In the genomic region with DNA sequence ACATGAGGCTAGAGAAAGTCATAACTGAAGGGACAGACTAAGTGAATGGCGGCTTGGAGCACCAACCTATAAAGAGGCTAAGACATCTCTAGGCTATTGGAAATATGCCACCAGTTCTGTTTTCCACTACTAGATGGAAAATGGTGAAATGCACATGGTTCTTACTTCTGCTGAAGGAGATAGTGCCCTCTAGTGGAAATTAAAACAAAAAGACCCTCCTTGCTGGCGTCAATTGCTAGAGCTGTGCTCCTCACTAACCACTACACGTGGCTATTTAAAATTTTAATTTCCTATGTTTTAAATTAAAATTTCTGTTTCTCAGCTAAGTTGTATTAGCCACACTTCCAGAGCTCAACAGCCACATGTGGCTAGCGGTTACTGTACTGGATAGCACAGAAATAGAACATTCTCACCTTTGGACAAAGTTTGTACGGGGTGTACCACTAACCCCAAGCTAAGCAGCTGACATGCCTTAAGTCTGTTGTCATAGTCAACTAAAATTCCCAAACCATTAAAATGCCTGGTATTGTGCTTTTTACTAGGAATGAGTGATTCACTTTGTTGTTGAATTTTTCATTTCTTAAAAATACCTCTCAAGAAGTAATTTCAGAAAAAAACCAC, we compare ENCODE assay signal across 9 cellular contexts. TPM values are rescaled to one million over a fixed set of nuclear protein-coding genes. Genes with fewer than 3 reads are reported as not detected.
DNase-seq lines count a peak whose midpoint lies in the region; ATAC-seq, FAIRE-seq and TF ChIP-seq lines count a peak whose summit lies in the region.
"Had no signal": no experiment of that assay in that cellular context is flagged by ENCODE, and none has a peak within 500 bp of the region (broad histone marks: within the 10 kb centered on the region; RNA-seq: fewer than 3 reads in every experiment).

No MANE protein-coding gene starts in this region.

- no peaks in the 10 kb centered on the region for H3K9me3 Mint-ChIP-seq in CD4-positive, alpha-beta T cell

- TF ChIP-seq CTCF in CD4-positive, alpha-beta T cell (IDR thresholded peaks at IDR 0.05) = peak; percentile 63
- no peak for TF ChIP-seq CTCF in mucosa of descending colon (IDR thresholded peaks at IDR 0.05)

- intact Hi-C loops in CD4-positive, alpha-beta T cell (cut with DNase I, micrococcal nuclease) = loop anchor here (1.0 to 10.0 kb wide), 4 partner anchors 98 to 1231 kb away; a partner anchor contains a TSS
- intact Hi-C loops in mucosa of descending colon (cut with DNase I, micrococcal nuclease) = no loop called here

- no peaks in the 10 kb centered on the region for H3K4me1 ChIP-seq in small intestine (ENCODE audit: control insufficient read depth in 2 of 2, insufficient read depth in 1 of 2, low read depth in 1 of 2, low read length in 1 of 2)
- no peaks in the 10 kb centered on the region for H3K4me1 ChIP-seq in mucosa of descending colon (ENCODE audit: low read depth)

- H3K27me3 Mint-ChIP-seq in CD4-positive, alpha-beta T cell = peaks cover 64% of the 10 kb centered on the region

- POLR2A ChIA-PET in CD4-positive, alpha-beta T cell (lab: Charles Lee) = interaction anchor here (1.3 kb wide), 1 partner anchor 98 kb away, joined by 4 read pairs; no protein-coding TSS in a partner anchor

- H3K4me1 Mint-ChIP-seq in CD4-positive, alpha-beta T cell (ENCODE audit: low read depth) = no peaks in the 10 kb centered on the region

- H3K27ac ChIP-seq in CD4-positive, alpha-beta T cell (ENCODE audit: low read depth, low read length) = no peak overlapping the region
- H3K27ac ChIP-seq in small intestine (ENCODE audit: low read depth in 1 of 2, low read length in 1 of 2) = no peak overlapping the region

- CTCF ChIA-PET in CD4-positive, alpha-beta T cell (lab: Charles Lee) = interaction anchor here (0.8 to 1.6 kb wide), 7 partner anchors 25 to 362 kb away, joined by 3 to 13 read pairs (median 4); no protein-coding TSS in a partner anchor

- no peak overlapping the region for H3K4me3 ChIP-seq in small intestine (ENCODE audit: low read depth in 1 of 2, low read length in 2 of 2)
- no peak overlapping the region for H3K4me3 ChIP-seq in mucosa of descending colon

- no peak overlapping the region for H3K4me3 Mint-ChIP-seq in CD4-positive, alpha-beta T cell

- H3K27ac Mint-ChIP-seq in CD4-positive, alpha-beta T cell = no peak overlapping the region

- ATAC-seq in CD4-positive, alpha-beta T cell (ENCODE audit: poor library complexity) = peak; percentile 54
- ATAC-seq in GM18502 (IDR thresholded peaks at IDR 0.05; ENCODE audit: poor library complexity, unreplicated experiment) (peak; percentile 84), mucosa of descending colon (no peak)

- H3K27me3 ChIP-seq in CD4-positive, alpha-beta T cell (ENCODE audit: control insufficient read depth, insufficient read depth, low read length) = peaks cover 19% of the 10 kb centered on the region
- H3K27me3 ChIP-seq in small intestine (ENCODE audit: control insufficient read depth in 2 of 2, insufficient read depth in 2 of 2, low read length in 2 of 2) = no peaks in the 10 kb centered on the region

- no peak for FAIRE-seq in small intestine (lab: Jason Lieb, UNC)

- H3K36me3 Mint-ChIP-seq in CD4-positive, alpha-beta T cell (ENCODE audit: low read depth) = no peaks in the 10 kb centered on the region

- H3K36me3 ChIP-seq in small intestine (ENCODE audit: control insufficient read depth in 2 of 2, insufficient read depth in 2 of 2, low read length in 2 of 2) = no peaks in the 10 kb centered on the region
- H3K36me3 ChIP-seq in mucosa of descending colon (ENCODE audit: low read depth) = no peaks in the 10 kb centered on the region

- 50 to 55% (median 50%) methylated on average over 5 of the region's 5 CpGs for WGBS in small intestine, 3 donors

- DNase-seq in CD4-positive, alpha-beta T cell = no peak
- DNase-seq in HPDE6-E6E7 (ENCODE audit: extremely low spot score) = peak; percentile 5
- DNase-seq in NOMO-1 treated with dmso at 0.1 percent for 144 hours (lab: John Stamatoyannopoulos, UW; ENCODE audit: unreplicated experiment) = peak; percentile 19
- DNase-seq in dermis microvascular lymphatic vessel endothelial cell (ENCODE audit: low read depth in 2 of 2) = peak; percentile 17 to 54
- DNase-seq in small intestine = peak; percentile 25
- DNase-seq in mucosa of descending colon = no peak
- no peak for DNase-seq in COLO668 (lab: John Stamatoyannopoulos, UW; ENCODE audit: unreplicated experiment)

- no peaks in the 10 kb centered on the region for H3K9me3 ChIP-seq in CD4-positive, alpha-beta T cell (ENCODE audit: control insufficient read depth, low read length)
- H3K9me3 ChIP-seq in small intestine (ENCODE audit: control insufficient read depth, low read depth) = no peaks in the 10 kb centered on the region
- no peaks in the 10 kb centered on the region for H3K9me3 ChIP-seq in mucosa of descending colon

RNA-seq across cellular contexts. Expression of a gene that starts 34.1 kb away (rescaled TPM):
- not detected for total RNA-seq in CD4-positive, alpha-beta T cell
- total RNA-seq in dermis microvascular lymphatic vessel endothelial cell (not detected in 2 replicates), mucosa of descending colon (under 1 TPM in 1 of 3 donors, not detected in 2; 0.85 TPM)
- under 1 TPM in 1 of 3 donors, not detected in 2; 0.27 TPM for polyA plus RNA-seq in small intestine
- total RNA-seq: T-helper 1 cell treated with Interleukin-12 subunit alpha and Interleukin-12 subunit beta and Interleukin-4 antibody, amounts not matched to agents 30 ng/mL and 1 ng/mL, for 36 hours had no signal

Comparison
In these comparisons a context has a peak if more than half of its experiments do, and no peak if none do; other contexts are left out.
1. DNase-seq: peak in HPDE6-E6E7 (single experiment), NOMO-1 treated with dmso at 0.1 percent for 144 hours (single experiment), dermis microvascular lymphatic vessel endothelial cell (2 of 2) and small intestine (single experiment); none in CD4-positive, alpha-beta T cell (0 of 10), mucosa of descending colon (0 of 3) and COLO668 (single experiment).
2. intact Hi-C loops: an anchor here in CD4-positive, alpha-beta T cell (1.0 to 10.0 kb wide); none called in mucosa of descending colon.